In genomic region chr5:102690910-102691309, GRCh38 we compare ENCODE assay signal across 4 cellular contexts.
"Had no signal": no experiment of that assay in that cellular context is flagged by ENCODE, and none has a peak within 500 bp of the region (broad histone marks: within the 10 kb centered on the region; RNA-seq: fewer than 3 reads in every experiment).

No MANE protein-coding gene starts in this region.

- DNase-seq: IMR-90, KBM-7 had no signal

- H3K27ac ChIP-seq: HL-60 had no signal

- H3K4me3 ChIP-seq: K562 had no signal
